ENCODE assay signal across 18 cellular contexts in the genomic region with DNA sequence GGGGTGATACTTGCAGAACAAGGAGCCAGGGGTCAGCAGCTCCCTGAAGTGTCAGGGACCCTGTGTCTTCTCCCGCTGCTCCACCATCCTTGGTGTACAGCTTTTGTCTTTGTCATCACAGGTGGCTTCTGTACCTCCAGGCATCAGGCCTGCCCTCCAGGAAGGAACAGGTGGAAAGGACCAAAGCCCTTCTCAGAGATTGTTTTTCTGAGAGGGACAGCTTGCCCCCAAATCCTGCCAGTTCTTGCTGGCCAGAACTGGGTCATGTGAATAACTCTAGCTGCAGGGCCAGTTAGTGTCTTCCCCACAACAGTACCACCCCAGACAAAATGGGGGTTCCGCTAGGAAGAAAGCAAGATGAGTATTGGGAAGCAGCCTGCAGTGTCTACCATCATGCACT.
"Had no signal": no experiment of that assay in that cellular context is flagged by ENCODE, and none has a peak within 500 bp of the region (broad histone marks: within the 10 kb centered on the region; RNA-seq: fewer than 3 reads in every experiment).

No MANE protein-coding gene starts in this region.

- ATAC-seq: effector memory CD8-positive, alpha-beta T cell; gastrocnemius medialis; left lobe of liver; mucosa of descending colon; upper lobe of right lung had no signal

- H3K27me3 Mint-ChIP-seq: effector memory CD8-positive, alpha-beta T cell had no signal

- H3K4me3 ChIP-seq: esophagus muscularis mucosa, gastrocnemius medialis, mucosa of descending colon, sigmoid colon, skin epidermis, tibial artery, upper lobe of right lung, vagina had no signal

- H3K9me3 Mint-ChIP-seq: dendritic cell treated with granulocyte-macrophage colony-stimulating factor and Interleukin-4, amounts not matched to agents 40 ng/mL and 50 ng/mL, for 4 days; effector memory CD8-positive, alpha-beta T cell had no signal

- H3K27me3 ChIP-seq: esophagus muscularis mucosa, gastrocnemius medialis, sigmoid colon, tibial artery, upper lobe of right lung, vagina had no signal

- H3K9me3 ChIP-seq: esophagus muscularis mucosa, gastrocnemius medialis, mucosa of descending colon, neutrophil, sigmoid colon, tibial artery, upper lobe of right lung, vagina had no signal

- H3K4me1 ChIP-seq: sigmoid colon, tibial artery, upper lobe of right lung, vagina had no signal

- H3K27ac ChIP-seq: epithelial cell of prostate, esophagus muscularis mucosa, gastrocnemius medialis, neutrophil, sigmoid colon, skin epidermis, tibial artery, upper lobe of right lung, vagina had no signal

- H3K27ac Mint-ChIP-seq: dendritic cell treated with granulocyte-macrophage colony-stimulating factor and Interleukin-4, amounts not matched to agents 40 ng/mL and 50 ng/mL, for 4 days; effector memory CD8-positive, alpha-beta T cell had no signal

- DNase-seq: effector memory CD8-positive, alpha-beta T cell; gastrocnemius medialis; glutamatergic neuron; islet precursor cell; mammary epithelial cell; mucosa of descending colon; sigmoid colon; stimulated activated CD4-positive, alpha-beta T cell treated with anti-CD3 and anti-CD28 coated beads, Interleukin-12 subunit alpha, Interleukin-12 subunit beta, amount 100 ng/mL, for 4 hours; stimulated activated naive CD4-positive, alpha-beta T cell treated with Interleukin-2 at 50 U/mL for 16 hours had no signal

- H3K36me3 ChIP-seq: gastrocnemius medialis, neutrophil, upper lobe of right lung, vagina had no signal

- H3K4me3 Mint-ChIP-seq: dendritic cell treated with granulocyte-macrophage colony-stimulating factor and Interleukin-4, amounts not matched to agents 40 ng/mL and 50 ng/mL, for 4 days; effector memory CD8-positive, alpha-beta T cell had no signal
